In genomic region chr3:123790254-123791072, GRCh38 we compare ENCODE assay signal across 25 cellular contexts.
A peak's percentile ranks its signal among the peaks of the same experiment; 100 is the strongest.
DNase-seq lines count a peak whose midpoint lies in the region; ATAC-seq and TF ChIP-seq lines count a peak whose summit lies in the region.
"Had no signal": no experiment of that assay in that cellular context is flagged by ENCODE, and none has a peak within 500 bp of the region (broad histone marks: within the 10 kb centered on the region; RNA-seq: fewer than 3 reads in every experiment).

No MANE protein-coding gene starts in this region.

- H2BK5ac ChIP-seq in IMR-90 (ENCODE audit: low read depth, low read length, poor library complexity, severe bottlenecking) (peak overlapping the region; percentile 97), neuronal stem cell (ENCODE audit: low read length) (no peak overlapping the region)

- no peak for TF ChIP-seq RAD21 in IMR-90 (IDR thresholded peaks at IDR 0.05; ENCODE audit: low read length)

- no peaks in the 10 kb centered on the region for H3K79me2 ChIP-seq in OCI-LY7 (ENCODE audit: insufficient read depth, low read depth, low read length)

- H3K56ac ChIP-seq in IMR-90 (ENCODE audit: extremely low read depth, insufficient read depth, low read length), result peak overlapping the region; percentile 52; the same call in 1 of the 2 replicates

- H4K5ac ChIP-seq in IMR-90 (ENCODE audit: low read depth, low read length), result peak overlapping the region; percentile 87

- H3K23ac ChIP-seq in IMR-90 (ENCODE audit: low read depth, low read length), result peak overlapping the region; percentile 83
- no peak overlapping the region for H3K23ac ChIP-seq in neuronal stem cell (ENCODE audit: low read depth, low read length, poor library complexity)

- DNase-seq in AG08395 (ENCODE audit: low spot score) (peak; percentile 30), IMR-90 (peak; percentile 34), esophagus muscularis mucosa (ENCODE audit: extremely low spot score) (peak; percentile 47), neuronal stem cell (ENCODE audit: low spot score) (no peak), NCI-H446 (lab: John Stamatoyannopoulos, UW) (no peak), NCI-H2081 (lab: John Stamatoyannopoulos, UW) (no peak), OCI-LY7 (ENCODE audit: low spot score) (no peak)
- DNase-seq: activated CD4-positive, alpha-beta T cell treated with anti-CD3 and anti-CD28 coated beads for 1 hour; activated CD8-positive, alpha-beta T cell treated with anti-CD3 and anti-CD28 coated beads for 36 hours; anterior cingulate cortex; BE2C; DMS79; effector memory CD4-positive, alpha-beta T cell; foreskin keratinocyte; heart left ventricle; lower lobe of right lung; NCI-H1092 treated with DMSO at 0.1 percent for 48 hours; NCI-H1930; NCI-H345; NCI-H748 treated with DMSO at 0.1 percent for 48 hours had no signal

- H4K91ac ChIP-seq in IMR-90 (ENCODE audit: insufficient read depth, low read depth, low read length) (peak overlapping the region; percentile 94), neuronal stem cell (ENCODE audit: low read depth, low read length, poor library complexity) (no peak overlapping the region)

- POLR2A ChIA-PET in IMR-90 (lab: Charles Lee; ENCODE audit: unreplicated experiment) (no interaction called here), OCI-LY7 (lab: Charles Lee) (interaction anchor here (0.7 to 1.1 kb wide), 3 partner anchors 17 to 398 kb away, joined by 3 to 4 read pairs (median 3); no protein-coding TSS in a partner anchor)

- dilution Hi-C loops in IMR-90 (cut with HindIII; ENCODE audit: low sequenced_read_pairs, unreplicated experiment), result no loop called here

- H3K4me2 ChIP-seq in IMR-90 (ENCODE audit: low read depth, low read length) (no peak overlapping the region), neuronal stem cell (ENCODE audit: insufficient read depth, low read length, poor library complexity, severe bottlenecking) (no peak overlapping the region), OCI-LY7 (ENCODE audit: low read length) (no peak overlapping the region)

- H2BK12ac ChIP-seq in neuronal stem cell (ENCODE audit: low read length), result no peak overlapping the region

- peak overlapping the region; percentile 93 for H2BK20ac ChIP-seq in IMR-90 (ENCODE audit: low read depth, low read length)

- H2BK15ac ChIP-seq in IMR-90 (ENCODE audit: low read depth, low read length) (peak overlapping the region; percentile 74; the same call in 2 of the 3 replicates), neuronal stem cell (ENCODE audit: low read length) (no peak overlapping the region)

- CTCF ChIA-PET in IMR-90 (lab: Yijun Ruan, JAX) (interaction anchor here (0.9 to 1.0 kb wide), 3 partner anchors 28 to 40 kb away, joined by 3 to 4 read pairs (median 4); no protein-coding TSS in a partner anchor), OCI-LY7 (lab: Charles Lee; ENCODE audit: unreplicated experiment) (no interaction called here)

- TF ChIP-seq CTCF in IMR-90 (conservative IDR thresholded peaks at IDR 0.05; ENCODE audit: low read depth, low read length), result no peak
- no peak for TF ChIP-seq CTCF in esophagus muscularis mucosa (IDR thresholded peaks at IDR 0.05)
- TF ChIP-seq CTCF in OCI-LY7 (conservative IDR thresholded peaks at IDR 0.05; ENCODE audit: low read length), result no peak

- H4K8ac ChIP-seq in IMR-90 (ENCODE audit: low read depth in 2 of 2, low read length in 2 of 2), result peak overlapping the region; percentile 76 to 88
- H4K8ac ChIP-seq in neuronal stem cell (ENCODE audit: low read depth, low read length), result no peak overlapping the region

- H3K27me3 ChIP-seq in IMR-90 (ENCODE audit: control insufficient read depth, insufficient read depth, low read length) (no peaks in the 10 kb centered on the region), esophagus muscularis mucosa (no peaks in the 10 kb centered on the region), neuronal stem cell (ENCODE audit: control insufficient read depth in 3 of 3, insufficient read depth in 3 of 3, low read depth in 1 of 3, low read length in 3 of 3) (no peaks in the 10 kb centered on the region)
- H3K27me3 ChIP-seq: BE2C, colonic mucosa, foreskin keratinocyte, heart left ventricle had no signal

- H3K4me1 ChIP-seq in IMR-90 (ENCODE audit: control insufficient read depth, insufficient read depth, low read length) (peaks cover 37% of the 10 kb centered on the region), esophagus muscularis mucosa (peaks cover 0 to 30% (median 22%) of the 10 kb centered on the region in 4 donors), neuronal stem cell (ENCODE audit: control insufficient read depth in 2 of 2, insufficient read depth in 1 of 2, low read depth in 1 of 2, low read length in 2 of 2) (peaks cover 10 to 15% of the 10 kb centered on the region in 2 donors), OCI-LY7 (ENCODE audit: insufficient read depth, low read length, poor library complexity, severe bottlenecking) (no peaks in the 10 kb centered on the region)
- H3K4me1 ChIP-seq: colonic mucosa, heart left ventricle had no signal

- H3K14ac ChIP-seq in IMR-90 (replicated peaks; ENCODE audit: low read depth, low read length) (peak overlapping the region; percentile 90), neuronal stem cell (ENCODE audit: low read length) (no peak overlapping the region)

- BruUV-seq in IMR-90 (replicated peaks; lab: Mats Ljungman, UMichigan), result no TSS peak
- BruUV-seq in OCI-LY7 (replicated peaks; lab: Mats Ljungman, UMichigan), result no TSS peak

- H3K18ac ChIP-seq in IMR-90 (ENCODE audit: low read depth, low read length) (peak overlapping the region; percentile 59), neuronal stem cell (ENCODE audit: low read length) (peak overlapping the region; percentile 15)

- no peak overlapping the region for H3K9ac ChIP-seq in IMR-90 (ENCODE audit: low read depth, low read length)
- no peak overlapping the region for H3K9ac ChIP-seq in neuronal stem cell (ENCODE audit: low read depth, low read length, poor library complexity)

- H4K20me1 ChIP-seq in IMR-90 (ENCODE audit: insufficient read depth, low read length) (no peaks in the 10 kb centered on the region), OCI-LY7 (ENCODE audit: insufficient read depth, low read length) (no peaks in the 10 kb centered on the region)

- H2AFZ ChIP-seq in IMR-90 (replicated peaks; ENCODE audit: low read length, poor library complexity) (no peak overlapping the region), neuronal stem cell (ENCODE audit: low read length) (no peak overlapping the region), OCI-LY7 (ENCODE audit: low read length) (no peak overlapping the region)

- H3K27ac ChIP-seq in IMR-90 (ENCODE audit: insufficient read depth, low read length), result peak overlapping the region; percentile 81
- H3K27ac ChIP-seq in esophagus muscularis mucosa (replicated peaks in 1 of 4), result peak overlapping the region in 3 of 4 donors; percentile 18 to 34 (median 20)
- no peak overlapping the region for H3K27ac ChIP-seq in neuronal stem cell (replicated peaks; ENCODE audit: low read length)
- H3K27ac ChIP-seq in OCI-LY7 (ENCODE audit: low read depth, low read length, poor library complexity, severe bottlenecking), result no peak overlapping the region
- H3K27ac ChIP-seq: cardiac muscle cell, colonic mucosa, foreskin keratinocyte, heart left ventricle, lower lobe of right lung had no signal

- no peak for TF ChIP-seq EP300 in esophagus muscularis mucosa (IDR thresholded peaks at IDR 0.05)

- no peaks in the 10 kb centered on the region for H3K9me2 ChIP-seq in OCI-LY7 (ENCODE audit: insufficient read depth, low read length)

- no peaks in the 10 kb centered on the region for H3K9me3 ChIP-seq in IMR-90 (ENCODE audit: control insufficient read depth, insufficient read depth, low read length)
- H3K9me3 ChIP-seq in esophagus muscularis mucosa, result no peaks in the 10 kb centered on the region
- no peaks in the 10 kb centered on the region for H3K9me3 ChIP-seq in neuronal stem cell (replicated peaks in 1 of 2; ENCODE audit: control insufficient read depth in 2 of 2, insufficient read depth in 1 of 2, low read depth in 1 of 2, low read length in 2 of 2)
- H3K9me3 ChIP-seq in OCI-LY7 (ENCODE audit: low read length), result no peaks in the 10 kb centered on the region
- H3K9me3 ChIP-seq: BE2C, colonic mucosa, heart left ventricle, lower lobe of right lung had no signal

- H3K79me1 ChIP-seq in IMR-90 (ENCODE audit: low read depth in 1 of 2, low read length in 2 of 2) (peaks cover 31 to 76% of the 10 kb centered on the region in 2 experiments), neuronal stem cell (ENCODE audit: low read depth, low read length) (no peaks in the 10 kb centered on the region)

- TF ChIP-seq POLR2A in IMR-90 (IDR thresholded peaks at IDR 0.05; ENCODE audit: low read depth, low read length), result no peak
- no peak for TF ChIP-seq POLR2A in esophagus muscularis mucosa (IDR thresholded peaks at IDR 0.05; ENCODE audit: low read depth)

- peaks cover 55% of the 10 kb centered on the region for H3K36me3 ChIP-seq in IMR-90 (ENCODE audit: control insufficient read depth, insufficient read depth, low read length)
- H3K36me3 ChIP-seq in esophagus muscularis mucosa, result no peaks in the 10 kb centered on the region
- H3K36me3 ChIP-seq in neuronal stem cell (replicated peaks in 1 of 2; ENCODE audit: control insufficient read depth in 2 of 2, insufficient read depth in 2 of 2, low read length in 2 of 2), result peaks cover 6 to 9% of the 10 kb centered on the region in 2 donors
- H3K36me3 ChIP-seq in OCI-LY7 (ENCODE audit: insufficient read depth, low read length), result no peaks in the 10 kb centered on the region
- H3K36me3 ChIP-seq: BE2C, cardiac muscle cell, colonic mucosa, heart left ventricle, lower lobe of right lung had no signal

- ATAC-seq in IMR-90 (ENCODE audit: low read depth) (no peak), HG03439 (IDR thresholded peaks at IDR 0.05; ENCODE audit: unreplicated experiment) (no peak)
- ATAC-seq: activated CD8-positive, alpha-beta T cell treated with anti-CD3 and anti-CD28 coated beads for 36 hours; activated T-helper 17 cell treated with anti-CD3 and anti-CD28 coated beads, Interleukin-2, amount 50 U/mL, for 72 hours; foreskin keratinocyte; heart left ventricle; HepG2; lower lobe of right lung had no signal

- WGBS in IMR-90 (ENCODE audit: extremely low coverage in 2 of 2, insufficient read length in 1 of 2), 2 experiments, result 83% methylated on average over 3 of the region's 9 CpGs; no CpG with 5 or more reads in 1 of the 2 experiments
- WGBS in esophagus muscularis mucosa, result 83% methylated on average over 9 of the region's 9 CpGs
- no CpG with 5 or more reads among the region's 9 CpGs for WGBS in neuronal stem cell (ENCODE audit: extremely low coverage in 2 of 2, insufficient read length in 2 of 2, insufficient replicate concordance in 1 of 2), 2 donors

- H3K4me3 ChIP-seq in IMR-90 (ENCODE audit: insufficient read depth, low read depth, low read length), result no peak overlapping the region
- no peak overlapping the region for H3K4me3 ChIP-seq in esophagus muscularis mucosa
- no peak overlapping the region for H3K4me3 ChIP-seq in neuronal stem cell (ENCODE audit: low read length in 2 of 2)
- no peak overlapping the region for H3K4me3 ChIP-seq in OCI-LY7 (ENCODE audit: low read depth, low read length, poor library complexity, severe bottlenecking)
- H3K4me3 ChIP-seq: cardiac muscle cell, colonic mucosa, heart left ventricle, lower lobe of right lung had no signal

- intact Hi-C loops in IMR-90 (cut with micrococcal nuclease), result no loop called here
- intact Hi-C loops in esophagus muscularis mucosa (cut with DNase I), result no loop called here
- intact Hi-C loops in OCI-LY7 (cut with micrococcal nuclease; ENCODE audit: unreplicated experiment), result no loop called here

- H2AK9ac ChIP-seq in IMR-90 (replicated peaks; ENCODE audit: low read depth, low read length, poor library complexity), result peak overlapping the region; percentile 8

- peak overlapping the region; percentile 91 for H2BK120ac ChIP-seq in IMR-90 (ENCODE audit: low read depth, low read length)
- no peak overlapping the region for H2BK120ac ChIP-seq in neuronal stem cell (ENCODE audit: low read depth, low read length)

- peaks cover 47% of the 10 kb centered on the region for H3K9me1 ChIP-seq in IMR-90 (ENCODE audit: insufficient read depth, low read length)

- peak overlapping the region; percentile 91 for H2AK5ac ChIP-seq in IMR-90 (ENCODE audit: low read depth, low read length)
- H2AK5ac ChIP-seq in neuronal stem cell (ENCODE audit: low read depth, low read length), result no peak overlapping the region

- H3K4ac ChIP-seq in IMR-90 (ENCODE audit: low read depth, low read length), result peak overlapping the region; percentile 95
- H3K4ac ChIP-seq in neuronal stem cell (ENCODE audit: low read length), result peak overlapping the region; percentile 61

- in situ Hi-C loops in IMR-90 (cut with MboI; ENCODE audit: low sequenced_read_pairs), result no loop called here

Comparison
In these comparisons a context has a peak if more than half of its experiments do, and no peak if none do; other contexts are left out.
1. DNase-seq: peak in AG08395 (single experiment), IMR-90 (single experiment) and esophagus muscularis mucosa (single experiment); none in neuronal stem cell (single experiment), NCI-H446 (0 of 2), NCI-H2081 (0 of 2) and OCI-LY7 (single experiment).
2. H3K27ac ChIP-seq: peak in IMR-90 (single experiment) and esophagus muscularis mucosa (3 of 4); none in neuronal stem cell (single experiment) and OCI-LY7 (single experiment).